In genomic region chr2:219378167-219378851, GRCh38 we compare ENCODE assay signal across 2 cellular contexts.
TF ChIP-seq lines count a peak whose summit lies in the region.

No MANE protein-coding gene starts in this region.

TF ChIP-seq in K562, 482 proteins besides CTCF, POLR2A, EP300 and RAD21:
- TF ChIP-seq, protein P1, sequence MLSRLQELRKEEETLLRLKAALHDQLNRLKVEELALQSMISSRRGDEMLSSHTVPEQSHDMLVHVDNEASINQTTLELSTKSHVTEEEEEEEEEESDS (CRISPR knock-in tag; IDR thresholded peaks at IDR 0.05): no peak
- TF ChIP-seq ATF3 (IDR thresholded peaks at IDR 0.05) (peak; percentile 34; the same call in 1 of the 2 replicates), ATF3 (CRISPR knock-in tag; conservative IDR thresholded peaks at IDR 0.05) (no peak)
TF ChIP-seq in K562: peak in this region for 1.

TF ChIP-seq in neural cell, 6 proteins besides CTCF, POLR2A, EP300 and RAD21:
- TF ChIP-seq TAF1 (IDR thresholded peaks at IDR 0.05; ENCODE audit: low read depth) (no peak), MXI1 (conservative IDR thresholded peaks at IDR 0.05; ENCODE audit: poor library complexity, severe bottlenecking) (no peak), POLR2AphosphoS5 (IDR thresholded peaks at IDR 0.05) (no peak), REST (IDR thresholded peaks at IDR 0.05; ENCODE audit: borderline replicate concordance) (no peak)
TF ChIP-seq in neural cell: peak in this region for 0.
